ENCODE assay signal across 1 cellular context in the genomic region with DNA sequence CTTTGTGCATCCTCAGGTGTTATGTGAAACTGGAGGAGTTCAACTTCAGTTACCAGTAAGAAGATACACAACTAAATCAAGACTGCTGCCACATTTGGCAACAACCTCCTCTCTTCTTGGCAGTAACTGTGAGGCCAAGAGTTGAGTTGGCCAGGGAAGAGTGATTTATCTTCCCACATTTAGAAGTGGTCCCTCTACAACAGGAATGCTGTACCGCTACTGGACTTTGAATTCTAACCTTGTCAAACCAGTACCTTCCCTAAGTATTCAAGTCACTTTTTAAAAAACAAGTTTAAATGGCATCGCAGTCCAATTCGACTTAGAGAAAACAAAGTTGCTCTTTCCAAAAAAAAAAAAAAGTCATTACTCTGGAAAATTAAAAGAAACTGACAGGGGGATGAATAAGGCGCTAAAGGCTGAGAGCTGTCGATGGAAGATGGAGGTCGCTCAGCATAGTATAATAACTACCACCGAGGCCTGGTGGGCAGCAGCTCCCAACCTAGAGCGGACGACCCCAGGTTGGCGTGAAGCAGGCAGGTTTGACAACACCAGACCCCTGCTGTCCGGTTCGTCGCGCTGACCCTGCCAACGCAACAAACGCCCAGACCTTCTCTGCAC.
TF ChIP-seq lines count a peak whose summit lies in the region.

No MANE protein-coding gene starts in this region.

TF ChIP-seq in HepG2, 621 proteins besides CTCF, POLR2A, EP300 and RAD21 (continued from another document):
- TF ChIP-seq ZNF609 (CRISPR knock-in tag; IDR thresholded peaks at IDR 0.05; ENCODE audit: borderline replicate concordance) (peak; percentile 44; the same call in 1 of the 2 replicates), KLF15 (CRISPR knock-in tag; IDR thresholded peaks at IDR 0.05; ENCODE audit: borderline replicate concordance) (no peak)
- TF ChIP-seq, protein P1, sequence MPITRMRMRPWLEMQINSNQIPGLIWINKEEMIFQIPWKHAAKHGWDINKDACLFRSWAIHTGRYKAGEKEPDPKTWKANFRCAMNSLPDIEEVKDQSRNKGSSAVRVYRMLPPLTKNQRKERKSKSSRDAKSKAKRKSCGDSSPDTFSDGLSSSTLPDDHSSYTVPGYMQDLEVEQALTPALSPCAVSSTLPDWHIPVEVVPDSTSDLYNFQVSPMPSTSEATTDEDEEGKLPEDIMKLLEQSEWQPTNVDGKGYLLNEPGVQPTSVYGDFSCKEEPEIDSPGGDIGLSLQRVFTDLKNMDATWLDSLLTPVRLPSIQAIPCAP (CRISPR knock-in tag; IDR thresholded peaks at IDR 0.05; ENCODE audit: low read depth) = 0 out of 2 replicates have a peak, but pooled peaks have one; percentile 5
